In genomic region chr6:148700047-148700712, GRCh38 we compare ENCODE assay signal across 8 cellular contexts. TPM values are rescaled to one million over a fixed set of nuclear protein-coding genes. Genes with fewer than 3 reads are reported as not detected.
A peak's percentile ranks its signal among the peaks of the same experiment; 100 is the strongest.
DNase-seq lines count a peak whose midpoint lies in the region; TF ChIP-seq lines count a peak whose summit lies in the region.
"Had no signal": no experiment of that assay in that cellular context is flagged by ENCODE, and none has a peak within 500 bp of the region (broad histone marks: within the 10 kb centered on the region; RNA-seq: fewer than 3 reads in every experiment).

No MANE protein-coding gene starts in this region.

- H3K4me3 ChIP-seq in SJSA1 (peak overlapping the region; percentile 26), foreskin fibroblast (ENCODE audit: low read depth in 1 of 2, low read length in 2 of 2) (peak overlapping the region; percentile 34 to 42), smooth muscle cell (peak overlapping the region; percentile 32), mesendoderm (ENCODE audit: low read length) (no peak overlapping the region)
- H3K4me3 ChIP-seq: mucosa of descending colon had no signal

- H3K56ac ChIP-seq in mesendoderm (ENCODE audit: low read length) = no peak overlapping the region

- H3K4ac ChIP-seq in mesendoderm (ENCODE audit: low read depth, low read length) = no peak overlapping the region

- peak overlapping the region; percentile 74 for H3K4me2 ChIP-seq in smooth muscle cell
- H3K4me2 ChIP-seq in mesendoderm (ENCODE audit: low read length) = no peak overlapping the region

- H2AK5ac ChIP-seq in mesendoderm (ENCODE audit: low read length) = no peak overlapping the region

- H3K27ac ChIP-seq in SJSA1 (no peak overlapping the region), smooth muscle cell (ENCODE audit: low read depth) (no peak overlapping the region), mesendoderm (ENCODE audit: low read depth, low read length) (no peak overlapping the region)

- H2BK120ac ChIP-seq in mesendoderm (ENCODE audit: low read depth, low read length) = no peak overlapping the region

- H2BK15ac ChIP-seq in mesendoderm (replicated peaks; ENCODE audit: low read depth) = no peak overlapping the region

- H4K20me1 ChIP-seq in smooth muscle cell (ENCODE audit: low read depth) = no peaks in the 10 kb centered on the region

- peak; percentile 16 for TF ChIP-seq CTCF in GM10266 (IDR thresholded peaks at IDR 0.05; ENCODE audit: control insufficient read depth, insufficient read depth, low read depth, missing control alignments)
- TF ChIP-seq CTCF in foreskin fibroblast (IDR thresholded peaks at IDR 0.05; ENCODE audit: low read depth, low read length) = no peak
- TF ChIP-seq CTCF in smooth muscle cell (IDR thresholded peaks at IDR 0.05; ENCODE audit: borderline replicate concordance, insufficient read depth, poor library complexity, severe bottlenecking) = no peak

- H3K79me1 ChIP-seq in mesendoderm (ENCODE audit: low read length) = no peaks in the 10 kb centered on the region

- no peak overlapping the region for H3K23ac ChIP-seq in mesendoderm (ENCODE audit: low read length)

- H3F3A ChIP-seq in smooth muscle cell (ENCODE audit: low read depth) = no peaks in the 10 kb centered on the region

- H2AFZ ChIP-seq in smooth muscle cell (ENCODE audit: low read depth) = peak overlapping the region; percentile 67

- H3K27me3 ChIP-seq in SJSA1 (replicated peaks) (no peaks in the 10 kb centered on the region), smooth muscle cell (ENCODE audit: low read depth) (no peaks in the 10 kb centered on the region), mesendoderm (ENCODE audit: insufficient read depth, low read length, poor library complexity) (no peaks in the 10 kb centered on the region)

- no peaks in the 10 kb centered on the region for H3K36me3 ChIP-seq in SJSA1
- no peaks in the 10 kb centered on the region for H3K36me3 ChIP-seq in smooth muscle cell (ENCODE audit: low read depth)
- H3K36me3 ChIP-seq in mesendoderm (ENCODE audit: control insufficient read depth, insufficient read depth, low read length) = no peaks in the 10 kb centered on the region

- no peak overlapping the region for H3K9ac ChIP-seq in smooth muscle cell (ENCODE audit: low read depth)
- no peak overlapping the region for H3K9ac ChIP-seq in mesendoderm (ENCODE audit: low read length)

- WGBS in smooth muscle cell (ENCODE audit: low lambda C conversion rate) = 81% methylated on average over 2 of the region's 2 CpGs
- no CpG with 5 or more reads among the region's 2 CpGs for WGBS in mesendoderm (ENCODE audit: extremely low coverage, insufficient coverage, low lambda C conversion rate)

- no peak overlapping the region for H4K8ac ChIP-seq in mesendoderm (ENCODE audit: low read depth, low read length)

- H3K79me2 ChIP-seq in smooth muscle cell (ENCODE audit: low read depth) = no peaks in the 10 kb centered on the region
- no peaks in the 10 kb centered on the region for H3K79me2 ChIP-seq in mesendoderm (ENCODE audit: control insufficient read depth, insufficient read depth, low read length)

- H2BK5ac ChIP-seq in mesendoderm (ENCODE audit: low read length) = no peak overlapping the region

- DNase-seq in GM10266 (ENCODE audit: extremely low spot score) = peak; percentile 68
- DNase-seq in SJSA1 (ENCODE audit: low read depth in 1 of 2, low spot score in 2 of 2) = peak in 1 of 2 experiments; percentile 14
- peak in 1 of 2 donors; percentile 42 for DNase-seq in foreskin fibroblast
- no peak for DNase-seq in smooth muscle cell (lab: John Stamatoyannopoulos, UW; ENCODE audit: unreplicated experiment)
- DNase-seq in NCI-H1092 (lab: John Stamatoyannopoulos, UW) = no peak
- no peak for DNase-seq in mesendoderm
- no peak for DNase-seq in activated naive CD4-positive, alpha-beta T cell treated with Interleukin-2 at 50 U/mL for 16 hours

- H3K18ac ChIP-seq in mesendoderm (ENCODE audit: low read length) = no peak overlapping the region

- H3K4me1 ChIP-seq in SJSA1 (replicated peaks) = peaks cover 7% of the 10 kb centered on the region
- H3K4me1 ChIP-seq in smooth muscle cell (ENCODE audit: low read depth) = peaks cover 7% of the 10 kb centered on the region
- no peaks in the 10 kb centered on the region for H3K4me1 ChIP-seq in mesendoderm (ENCODE audit: control insufficient read depth, low read depth, low read length)

- H4K5ac ChIP-seq in mesendoderm (ENCODE audit: low read length) = no peak overlapping the region

- H3K9me3 ChIP-seq in SJSA1 (replicated peaks) (no peaks in the 10 kb centered on the region), smooth muscle cell (replicated peaks; ENCODE audit: low read depth) (no peaks in the 10 kb centered on the region)
- H3K9me3 ChIP-seq: mucosa of descending colon had no signal

RNA-seq across cellular contexts. Expression of gene UST, which starts 46.6 kb away (rescaled TPM):
- total RNA-seq in SJSA1 (2014; rRNA removed; shearing (Covaris generic)) = 6.7 and 7.6 TPM in 2 replicates
- 19.5 and 23.3 TPM in 2 replicates for total RNA-seq in smooth muscle cell
- polyA plus RNA-seq in smooth muscle cell = 15.3 and 16.1 TPM in 2 replicates
- 14.8 TPM for polyA plus RNA-seq in mesendoderm (2013, experiment 1 of 2)
- polyA plus RNA-seq in mesendoderm (2013, experiment 2 of 2) = 14.6 TPM
